ENCODE assay signal across 8 cellular contexts in genomic region chr9:104747565-104748358, GRCh38. TPM values are rescaled to one million over a fixed set of nuclear protein-coding genes. Genes with fewer than 3 reads are reported as not detected.
DNase-seq lines count a peak whose midpoint lies in the region; TF ChIP-seq lines count a peak whose summit lies in the region.

NIPSNAP3A (plus strand) TSS chr9:104747683; CDS start chr9:104747793, 110 bp downstream.

- H3F3A ChIP-seq in Loucy (ENCODE audit: low read depth), result peaks cover 3% of the 10 kb centered on the region; the same call in 1 of the 2 replicates

- no peak within 1 kb of the TSS for H3K23ac ChIP-seq in H9 (ENCODE audit: insufficient read length, low read depth, low read length)
- H3K23ac ChIP-seq in neuronal stem cell (ENCODE audit: low read depth, low read length, poor library complexity), result peak within 1 kb of the TSS; percentile 98

- H3K27me3 ChIP-seq in H9 (ENCODE audit: insufficient read depth, low read length) (no peaks in the 10 kb centered on the region), Loucy (ENCODE audit: insufficient read depth, low read length, poor library complexity, severe bottlenecking) (no peaks in the 10 kb centered on the region), SJSA1 (replicated peaks) (no peaks in the 10 kb centered on the region), neuronal stem cell (ENCODE audit: control insufficient read depth in 3 of 3, insufficient read depth in 3 of 3, low read depth in 1 of 3, low read length in 3 of 3) (peaks cover 0 to 33% (median 0%) of the 10 kb centered on the region in 3 experiments), subcutaneous abdominal adipose tissue (ENCODE audit: control insufficient read depth in 5 of 5, insufficient read depth in 4 of 5, low read length in 5 of 5) (no peaks in the 10 kb centered on the region)

- DNase-seq in GDM1 (lab: John Stamatoyannopoulos, UW) (peak; percentile 88), H9 (peak; percentile 79), SJSA1 (ENCODE audit: low read depth in 1 of 2, low spot score in 2 of 2) (peak; percentile 77 to 93), foreskin melanocyte (peak; percentile 75), neuronal stem cell (ENCODE audit: low spot score) (peak; percentile 61)
- DNase-seq in activated naive CD4-positive, alpha-beta T cell (lab: John Stamatoyannopoulos, UW), result peak; percentile 73 to 88 (median 76)

- no CpG with 5 or more reads among the region's 71 CpGs for WGBS in H9 (ENCODE audit: extremely low coverage, insufficient read length, low lambda C conversion rate)
- no CpG with 5 or more reads among the region's 71 CpGs for WGBS in neuronal stem cell (ENCODE audit: extremely low coverage in 2 of 2, insufficient read length in 2 of 2, insufficient replicate concordance in 1 of 2), 2 donors

- no peak within 1 kb of the TSS for H3K18ac ChIP-seq in H9 (ENCODE audit: insufficient read length, low read depth, low read length)
- H3K18ac ChIP-seq in neuronal stem cell (ENCODE audit: low read length), result peak within 1 kb of the TSS; percentile 84

- H3K56ac ChIP-seq in H9 (ENCODE audit: insufficient read length, low read depth, low read length), result no peak within 1 kb of the TSS

- H2AFZ ChIP-seq in H9 (ENCODE audit: low read length), result no peak within 1 kb of the TSS
- peak within 1 kb of the TSS; percentile 99 for H2AFZ ChIP-seq in Loucy (ENCODE audit: low read length)
- H2AFZ ChIP-seq in neuronal stem cell (ENCODE audit: low read length), result peak within 1 kb of the TSS; percentile 100

- H3K79me1 ChIP-seq in H9 (ENCODE audit: insufficient read depth, low read depth, low read length, poor library complexity, severe bottlenecking) (no peaks in the 10 kb centered on the region), neuronal stem cell (ENCODE audit: low read depth, low read length) (no peaks in the 10 kb centered on the region)

- TF ChIP-seq CTCF in H9 (conservative IDR thresholded peaks at IDR 0.05), result no peak
- TF ChIP-seq CTCF in Loucy (conservative IDR thresholded peaks at IDR 0.05; ENCODE audit: low read length), result no peak

- H3K4me1 Mint-ChIP-seq in H9, result peaks cover 17 to 25% of the 10 kb centered on the region in 2 experiments

- H2BK15ac ChIP-seq in H9 (ENCODE audit: low read depth, low read length) (no peak within 1 kb of the TSS), neuronal stem cell (ENCODE audit: low read length) (peak within 1 kb of the TSS; percentile 73)

- H3K4me3 ChIP-seq in Loucy (ENCODE audit: low read length, poor library complexity, severe bottlenecking) (peak within 1 kb of the TSS; percentile 84), SJSA1 (peak within 1 kb of the TSS; percentile 82), neuronal stem cell (ENCODE audit: low read length in 2 of 2) (peak within 1 kb of the TSS; percentile 74 to 87), subcutaneous abdominal adipose tissue (ENCODE audit: low read depth in 1 of 5, low read length in 5 of 5) (peak within 1 kb of the TSS; percentile 80 to 97 (median 91))

- H3K79me2 ChIP-seq in H9 (ENCODE audit: insufficient read depth, low read length) (no peaks in the 10 kb centered on the region), Loucy (ENCODE audit: insufficient read depth, low read length) (peaks cover 21% of the 10 kb centered on the region)

- H2BK5ac ChIP-seq in H9 (ENCODE audit: insufficient read length, low read length), result no peak within 1 kb of the TSS
- peak within 1 kb of the TSS; percentile 13 for H2BK5ac ChIP-seq in neuronal stem cell (ENCODE audit: low read length)

- H3K36me3 ChIP-seq in Loucy (ENCODE audit: insufficient read depth, low read length) (no peaks in the 10 kb centered on the region; the same call in 1 of the 2 replicates), SJSA1 (peaks cover 30% of the 10 kb centered on the region), neuronal stem cell (replicated peaks in 1 of 2; ENCODE audit: control insufficient read depth in 2 of 2, insufficient read depth in 2 of 2, low read length in 2 of 2) (no peaks in the 10 kb centered on the region), subcutaneous abdominal adipose tissue (ENCODE audit: control insufficient read depth in 5 of 5, insufficient read depth in 5 of 5, low read length in 5 of 5) (peaks cover 12 to 18% (median 15%) of the 10 kb centered on the region in 5 donors)

- H3K4me2 ChIP-seq in H9 (ENCODE audit: insufficient read depth, insufficient read length, low read length) (peak within 1 kb of the TSS; percentile 44), Loucy (ENCODE audit: low read depth, low read length, poor library complexity, severe bottlenecking) (peak within 1 kb of the TSS; percentile 93), neuronal stem cell (ENCODE audit: insufficient read depth, low read length, poor library complexity, severe bottlenecking) (peak within 1 kb of the TSS; percentile 77)

- no peak within 1 kb of the TSS for H3T11ph ChIP-seq in H9 (ENCODE audit: low read length)

- H2BK12ac ChIP-seq in H9 (ENCODE audit: insufficient read length, low read depth, low read length), result no peak within 1 kb of the TSS
- H2BK12ac ChIP-seq in neuronal stem cell (ENCODE audit: low read length), result no peak within 1 kb of the TSS

- H2BK120ac ChIP-seq in H9 (ENCODE audit: low read depth, low read length, poor library complexity, severe bottlenecking) (no peak within 1 kb of the TSS), neuronal stem cell (ENCODE audit: low read depth, low read length) (peak within 1 kb of the TSS; percentile 63)

- H4K5ac ChIP-seq in H9 (ENCODE audit: insufficient read length, low read depth, low read length), result no peak within 1 kb of the TSS

- H3K9me3 Mint-ChIP-seq in H9, result no peaks in the 10 kb centered on the region

- H3K9ac ChIP-seq in H9 (ENCODE audit: extremely low read depth, insufficient read length, low read length) (peak within 1 kb of the TSS; percentile 31), Loucy (ENCODE audit: low read depth, low read length, poor library complexity, severe bottlenecking) (peak within 1 kb of the TSS; percentile 86), neuronal stem cell (ENCODE audit: low read depth, low read length, poor library complexity) (peak within 1 kb of the TSS; percentile 74), subcutaneous abdominal adipose tissue (ENCODE audit: low read length in 5 of 5) (peak within 1 kb of the TSS; percentile 89 to 97 (median 92))

- H3K36me3 Mint-ChIP-seq in H9 (ENCODE audit: insufficient read depth in 1 of 3, low read depth in 3 of 3), result no peaks in the 10 kb centered on the region

- H3K14ac ChIP-seq in H9 (ENCODE audit: insufficient read depth, low read length) (peak within 1 kb of the TSS; percentile 27; the same call in 1 of the 2 replicates), neuronal stem cell (ENCODE audit: low read length) (peak within 1 kb of the TSS; percentile 71)

- H3K4me1 ChIP-seq in H9 (ENCODE audit: insufficient read depth, low read length) (no peaks in the 10 kb centered on the region), Loucy (ENCODE audit: insufficient read depth, low read length, poor library complexity, severe bottlenecking) (peaks cover 36% of the 10 kb centered on the region), SJSA1 (replicated peaks) (peaks cover 15% of the 10 kb centered on the region; the same call in 1 of the 2 replicates), neuronal stem cell (ENCODE audit: control insufficient read depth in 2 of 2, insufficient read depth in 1 of 2, low read depth in 1 of 2, low read length in 2 of 2) (peaks cover 2 to 6% of the 10 kb centered on the region in 2 donors), subcutaneous abdominal adipose tissue (ENCODE audit: control insufficient read depth in 5 of 5, insufficient read depth in 5 of 5, low read length in 5 of 5) (peaks cover 5 to 28% (median 20%) of the 10 kb centered on the region in 5 donors)

- H3K9me3 ChIP-seq in H9 (ENCODE audit: control insufficient read depth, low read depth, low read length), result no peaks in the 10 kb centered on the region
- H3K9me3 ChIP-seq in Loucy (ENCODE audit: insufficient read depth, low read depth, low read length), result no peaks in the 10 kb centered on the region
- H3K9me3 ChIP-seq in SJSA1 (replicated peaks), result no peaks in the 10 kb centered on the region
- H3K9me3 ChIP-seq in neuronal stem cell (replicated peaks in 1 of 2; ENCODE audit: control insufficient read depth in 2 of 2, insufficient read depth in 1 of 2, low read depth in 1 of 2, low read length in 2 of 2), result no peaks in the 10 kb centered on the region
- H3K9me3 ChIP-seq in subcutaneous abdominal adipose tissue (ENCODE audit: control insufficient read depth in 5 of 5, low read length in 5 of 5), result no peaks in the 10 kb centered on the region

- no peak within 1 kb of the TSS for H2BK20ac ChIP-seq in H9 (ENCODE audit: low read depth, low read length, poor library complexity, severe bottlenecking)

- no peak within 1 kb of the TSS for H4K91ac ChIP-seq in H9 (ENCODE audit: insufficient read length, low read depth, low read length)
- no peak within 1 kb of the TSS for H4K91ac ChIP-seq in neuronal stem cell (ENCODE audit: low read depth, low read length, poor library complexity)

- H3K4ac ChIP-seq in H9 (ENCODE audit: low read depth, low read length) (no peak within 1 kb of the TSS), neuronal stem cell (ENCODE audit: low read length) (no peak within 1 kb of the TSS)

- H3K27ac Mint-ChIP-seq in H9, result peak within 1 kb of the TSS; percentile 57 to 64 (median 64); a peak in 4 of 7 replicates

- no peaks in the 10 kb centered on the region for H3K27me3 Mint-ChIP-seq in H9 (ENCODE audit: low read depth)

- H3K27ac ChIP-seq in H9 (ENCODE audit: insufficient read length, low read depth, low read length) (no peak within 1 kb of the TSS), SJSA1 (peak within 1 kb of the TSS; percentile 86), neuronal stem cell (replicated peaks; ENCODE audit: low read length) (peak within 1 kb of the TSS; percentile 24), subcutaneous abdominal adipose tissue (ENCODE audit: low read depth, low read length) (peak within 1 kb of the TSS; percentile 85)

- H3K9me2 ChIP-seq in Loucy (replicated peaks; ENCODE audit: low read depth, low read length), result no peaks in the 10 kb centered on the region

- no peak within 1 kb of the TSS for H2AK5ac ChIP-seq in H9 (ENCODE audit: insufficient read length, low read length)
- H2AK5ac ChIP-seq in neuronal stem cell (ENCODE audit: low read depth, low read length), result no peak within 1 kb of the TSS

- peak within 1 kb of the TSS; percentile 80 to 92 for H3K4me3 Mint-ChIP-seq in H9

- peaks cover 7% of the 10 kb centered on the region for H3K23me2 ChIP-seq in H9 (ENCODE audit: insufficient read length, low read depth, low read length, poor library complexity, severe bottlenecking)

- H4K20me1 ChIP-seq in H9 (ENCODE audit: control insufficient read depth, insufficient read depth, insufficient read length), result no peaks in the 10 kb centered on the region
- no peaks in the 10 kb centered on the region for H4K20me1 ChIP-seq in Loucy (ENCODE audit: insufficient read depth, low read length, poor library complexity, severe bottlenecking)

- H4K8ac ChIP-seq in H9 (replicated peaks; ENCODE audit: insufficient read length, low read depth, low read length) (no peak within 1 kb of the TSS), neuronal stem cell (ENCODE audit: low read depth, low read length) (no peak within 1 kb of the TSS)

RNA-seq across cellular contexts. Expression of gene NIPSNAP3A, which starts in this region (rescaled TPM):
- 13.8 and 13.9 TPM in 2 replicates for total RNA-seq in H9 (2021)
- 65.2 and 79.8 TPM in 2 replicates for total RNA-seq in SJSA1 (2014; rRNA removed; shearing (Covaris generic))
- 13.9 TPM for polyA plus RNA-seq in neuronal stem cell (2013, experiment 1 of 2)
- 14.8 TPM for polyA plus RNA-seq in neuronal stem cell (2013, experiment 2 of 2)

Comparison
In these comparisons a context has a peak if more than half of its experiments do, and no peak if none do; other contexts are left out.
1. H3K9ac ChIP-seq: peak in every context shown above with its lines; median percentile 92 in subcutaneous abdominal adipose tissue; 86 in Loucy; 74 in neuronal stem cell; 31 in H9.